ENCODE assay signal across 23 cellular contexts in genomic region chr6:34259529-34260069, GRCh38.
"Had no signal": no experiment of that assay in that cellular context is flagged by ENCODE, and none has a peak within 500 bp of the region (broad histone marks: within the 10 kb centered on the region; RNA-seq: fewer than 3 reads in every experiment).

No MANE protein-coding gene starts in this region.

- H3K4me1 ChIP-seq: colonic mucosa, esophagus muscularis mucosa, foreskin keratinocyte, gastroesophageal sphincter, heart left ventricle, neural progenitor cell, psoas muscle, spleen, suprapubic skin, transverse colon, vagina had no signal

- H3K4me3 ChIP-seq: colonic mucosa, esophagus muscularis mucosa, gastroesophageal sphincter, heart left ventricle, hepatocyte, lung, neural progenitor cell, psoas muscle, skin epidermis, spleen, suprapubic skin, transverse colon, vagina had no signal

- H3K4me2 ChIP-seq: hepatocyte, neural progenitor cell had no signal

- FAIRE-seq: endothelial cell of umbilical vein, kidney had no signal

- ATAC-seq: foreskin keratinocyte; gastroesophageal sphincter; heart left ventricle; left lobe of liver; natural killer cell treated with Interleukin-12 subunit alpha and Interleukin-12 subunit beta and Interleukin-15 and Interleukin-18, amount 100 ng/mL, for 72 hours; psoas muscle; right cardiac atrium; stimulated activated memory B cell treated with anti-CD40 and anti-IgM and Interleukin-4, amounts not matched to agents 10 μg/mL and 1 μg/mL and 100 μg/mL, for 72 hours had no signal

- H3K27ac ChIP-seq: colonic mucosa, esophagus muscularis mucosa, foreskin keratinocyte, gastroesophageal sphincter, heart left ventricle, hepatocyte, neural progenitor cell, psoas muscle, skin epidermis, spleen, suprapubic skin, transverse colon, vagina had no signal

- H3K36me3 ChIP-seq: colonic mucosa, esophagus muscularis mucosa, gastroesophageal sphincter, heart left ventricle, neural progenitor cell, suprapubic skin, transverse colon, vagina had no signal

- H3K9me3 ChIP-seq: colonic mucosa, esophagus muscularis mucosa, psoas muscle, suprapubic skin, vagina had no signal

- DNase-seq: colonic mucosa; effector CD8-positive, alpha-beta T cell; endodermal cell; foreskin keratinocyte; kidney; psoas muscle; right cardiac atrium; spleen; stimulated activated CD4-positive, alpha-beta T cell treated with anti-CD3 and anti-CD28 coated beads, Interleukin-4, amount 100 ng/mL, for 4 hours; transverse colon had no signal
